Comparison of ENCODE assay signal across 8 cellular contexts in the genomic region with DNA sequence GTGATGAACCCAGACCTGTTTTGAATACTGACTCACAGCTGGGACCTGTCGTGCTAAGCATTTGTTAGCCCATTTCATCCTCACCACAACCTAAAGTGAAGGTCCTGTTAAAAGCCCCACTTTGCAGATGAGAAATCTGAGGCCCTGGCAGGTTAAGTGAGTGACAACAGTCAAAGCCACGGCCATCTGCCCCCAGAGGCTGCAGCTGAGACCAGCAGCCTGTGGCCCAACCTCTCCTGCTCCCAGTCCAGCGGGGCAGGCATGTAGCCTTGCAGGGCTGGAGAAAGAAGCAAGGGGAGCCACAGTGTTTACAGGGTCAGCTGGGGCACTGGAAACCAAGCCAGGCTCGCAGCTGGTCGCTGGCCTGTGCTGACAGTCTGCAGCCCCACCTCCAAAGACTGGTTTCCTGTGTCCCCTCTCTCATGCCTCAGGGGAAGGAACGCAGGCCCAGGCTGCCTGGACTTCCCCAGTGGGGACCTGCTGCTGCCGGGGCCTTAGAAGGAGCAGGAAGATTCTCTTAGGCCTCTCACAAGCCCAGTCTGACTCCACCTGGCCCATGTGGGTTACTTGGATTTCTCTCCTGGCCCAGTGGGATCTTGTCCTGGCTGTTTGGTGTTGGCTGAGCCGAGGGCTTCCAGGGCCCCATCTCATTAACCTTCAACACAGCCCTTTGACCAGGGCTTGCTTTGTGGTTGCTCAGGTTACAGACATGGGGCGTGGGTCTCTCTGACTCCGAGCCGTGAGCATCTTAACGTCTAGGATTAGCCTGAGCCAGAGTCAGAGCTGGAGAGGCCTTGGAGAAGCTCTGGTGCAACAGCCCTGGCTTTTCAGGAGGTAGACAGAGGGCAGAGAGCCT. TPM values are rescaled to one million over a fixed set of nuclear protein-coding genes. Genes with fewer than 3 reads are reported as not detected.
DNase-seq lines count a peak whose midpoint lies in the region; ATAC-seq lines count a peak whose summit lies in the region.

No MANE protein-coding gene starts in this region.

- H3K27ac ChIP-seq in temporal lobe (ENCODE audit: low read depth, low read length): peak overlapping the region; percentile 70

- ATAC-seq in GM18907 (IDR thresholded peaks at IDR 0.05; ENCODE audit: unreplicated experiment) (peak; percentile 25), left colon (peak; percentile 29)
- peak; percentile 54 to 70 for ATAC-seq in activated naive CD4-positive, alpha-beta T cell treated with anti-CD3 and anti-CD28 coated beads, Interleukin-2, amount 50 U/mL, for 72 hours

- H3K36me3 Mint-ChIP-seq in activated naive CD4-positive, alpha-beta T cell treated with anti-CD3 and anti-CD28 coated beads, Interleukin-2, amount 50 U/mL, for 72 hours: peaks cover 17 to 23% of the 10 kb centered on the region in 2 donors

- DNase-seq in AG08396 (ENCODE audit: low spot score) (peak; percentile 61), KBM-7 (peak; percentile 52), left colon (peak; percentile 50), OCI-M2 (lab: John Stamatoyannopoulos, UW; ENCODE audit: unreplicated experiment) (no peak), NCI-H1417 treated with DMSO at 0.1 percent for 48 hours (lab: John Stamatoyannopoulos, UW) (no peak)
- DNase-seq in activated naive CD4-positive, alpha-beta T cell treated with anti-CD3 and anti-CD28 coated beads, Interleukin-2, amount 50 U/mL, for 72 hours (ENCODE audit: low spot score in 2 of 2): peak; percentile 40 to 81

- no peaks in the 10 kb centered on the region for H3K9me3 Mint-ChIP-seq in activated naive CD4-positive, alpha-beta T cell treated with anti-CD3 and anti-CD28 coated beads, Interleukin-2, amount 50 U/mL, for 72 hours

- intact Hi-C loops in left colon (cut with DNase I, micrococcal nuclease): no loop called here

- H3K27ac Mint-ChIP-seq in activated naive CD4-positive, alpha-beta T cell treated with anti-CD3 and anti-CD28 coated beads, Interleukin-2, amount 50 U/mL, for 72 hours: peak overlapping the region; percentile 91 to 98

- in situ Hi-C loops in KBM-7 (cut with MboI; ENCODE audit: low pct_unique_long_range_greater_than_20kb, low sequenced_read_pairs): no loop called here

RNA-seq across cellular contexts. Expression of a gene that starts 1.7 kb away (rescaled TPM):
- 10 to 100 TPM; 70.7 to 71.1 TPM for total RNA-seq in activated naive CD4-positive, alpha-beta T cell treated with anti-CD3 and anti-CD28 coated beads, Interleukin-2, amount 50 U/mL, for 72 hours
- total RNA-seq in left colon: 10 to 100 TPM in 1 of 2 donors, 1 to 10 TPM in 1; 6.6 to 10.6 TPM
- total RNA-seq in temporal lobe: 2.7 TPM

RNA-seq across cellular contexts. Expression of a gene that starts 29.3 kb away (rescaled TPM):
- total RNA-seq in activated naive CD4-positive, alpha-beta T cell treated with anti-CD3 and anti-CD28 coated beads, Interleukin-2, amount 50 U/mL, for 72 hours: not detected
- total RNA-seq in left colon: not detected
- total RNA-seq in temporal lobe: not detected

RNA-seq across cellular contexts. Expression of a gene that starts 48.8 kb away (rescaled TPM):
- under 1 TPM in 1 of 2 donors, not detected in 1; 0.23 TPM for total RNA-seq in activated naive CD4-positive, alpha-beta T cell treated with anti-CD3 and anti-CD28 coated beads, Interleukin-2, amount 50 U/mL, for 72 hours
- total RNA-seq in left colon: 10 to 100 TPM; 34.4 to 41.4 TPM
- total RNA-seq in temporal lobe: 33.4 TPM

Comparison
In these comparisons a context has a peak if more than half of its experiments do, and no peak if none do; other contexts are left out.
1. DNase-seq: peak in AG08396 (single experiment), KBM-7 (single experiment), activated naive CD4-positive, alpha-beta T cell treated with anti-CD3 and anti-CD28 coated beads, Interleukin-2, amount 50 U/mL, for 72 hours (2 of 2) and left colon (2 of 2); none in OCI-M2 (single experiment) and NCI-H1417 treated with DMSO at 0.1 percent for 48 hours (single experiment).
2. RNA of a gene that starts 1.7 kb away (total RNA-seq): 70.7 to 71.1 TPM in activated naive CD4-positive, alpha-beta T cell treated with anti-CD3 and anti-CD28 coated beads, Interleukin-2, amount 50 U/mL, for 72 hours; 6.6 to 10.6 TPM in left colon and 2.7 TPM in temporal lobe (single experiment); every median in the first group is over 4 times any median in the second.
3. RNA of a gene that starts 48.8 kb away (total RNA-seq): 34.4 to 41.4 TPM in left colon and 33.4 TPM in temporal lobe (single experiment); 0.23 TPM in activated naive CD4-positive, alpha-beta T cell treated with anti-CD3 and anti-CD28 coated beads, Interleukin-2, amount 50 U/mL, for 72 hours; every median in the first group is over 10 times any median in the second.
4. Peak in every context shown above with its lines, with median percentiles within 50 percentile points of each other: ATAC-seq.